7 cellular contexts compared by ENCODE assay signal in the genomic region with DNA sequence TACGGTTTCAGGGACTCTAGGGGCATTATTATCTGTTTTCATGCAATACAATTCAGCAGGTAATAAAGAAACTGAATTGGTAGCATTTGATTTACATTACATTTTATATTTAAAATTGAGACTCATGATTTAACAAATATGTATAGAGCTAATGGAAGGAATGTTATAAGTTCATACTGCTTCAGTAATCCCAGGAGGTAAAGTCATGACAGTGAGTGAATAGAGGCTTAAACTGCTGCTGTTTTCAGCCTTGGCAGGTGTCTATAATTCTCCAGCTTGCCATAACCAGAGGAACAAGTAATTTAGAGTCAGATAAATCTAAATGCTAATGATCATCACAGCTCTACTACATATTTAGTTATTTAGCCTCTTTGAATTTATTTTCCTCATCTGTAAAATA.
"Had no signal": no experiment of that assay in that cellular context is flagged by ENCODE, and none has a peak within 500 bp of the region (broad histone marks: within the 10 kb centered on the region; RNA-seq: fewer than 3 reads in every experiment).

No MANE protein-coding gene starts in this region.

- H3K27me3 Mint-ChIP-seq: IgD-negative memory B cell had no signal

- H3K4me3 Mint-ChIP-seq: HFFc6, IgD-negative memory B cell had no signal

- H3K36me3 ChIP-seq: HAP-1 had no signal

- H3K9ac ChIP-seq: GM23248 had no signal

- H3K27ac ChIP-seq: GM23248, HL-60 had no signal

- H3K36me3 Mint-ChIP-seq: IgD-negative memory B cell had no signal

- H3K4me1 ChIP-seq: HAP-1 had no signal

- H3K27ac Mint-ChIP-seq: HFFc6, IgD-negative memory B cell had no signal

- DNase-seq: GM23248, GOT3, H7, HFFc6 had no signal

- H3K4me1 Mint-ChIP-seq: IgD-negative memory B cell had no signal

- H3K4me3 ChIP-seq: GM23248, HAP-1 had no signal

- H3K9me3 Mint-ChIP-seq: IgD-negative memory B cell had no signal

- H2AFZ ChIP-seq: GM23248 had no signal

- H3K9me3 ChIP-seq: HAP-1 had no signal
